In the genomic region with DNA sequence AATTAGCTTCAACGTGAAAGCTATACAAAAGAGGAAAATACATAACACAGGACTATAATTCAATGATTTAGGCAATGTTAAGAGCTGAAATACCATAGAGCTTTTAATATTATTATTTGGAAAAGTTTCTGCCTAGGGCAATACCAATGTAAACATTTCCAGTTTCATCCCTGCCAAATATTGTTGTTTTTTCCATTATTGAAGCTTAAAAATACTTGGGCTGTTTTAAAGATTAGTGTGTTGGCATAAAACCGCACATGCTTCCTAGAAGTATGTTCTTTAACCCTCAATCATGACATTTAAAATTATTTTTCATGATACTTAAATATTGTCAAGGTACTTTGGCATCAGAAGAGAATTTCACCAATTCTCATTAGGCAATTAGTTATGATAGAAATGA, we compare ENCODE assay signal across 18 cellular contexts. TPM values are rescaled to one million over a fixed set of nuclear protein-coding genes. Genes with fewer than 3 reads are reported as not detected.
DNase-seq lines count a peak whose midpoint lies in the region; ATAC-seq and TF ChIP-seq lines count a peak whose summit lies in the region.
"Had no signal": no experiment of that assay in that cellular context is flagged by ENCODE, and none has a peak within 500 bp of the region (broad histone marks: within the 10 kb centered on the region; RNA-seq: fewer than 3 reads in every experiment).

No MANE protein-coding gene starts in this region.

- DNase-seq in MCF 10A (ENCODE audit: unreplicated experiment) = peak; percentile 26
- no peak for DNase-seq in breast epithelium (ENCODE audit: low spot score in 2 of 2)
- peak; percentile 18 for DNase-seq in brain pericyte (ENCODE audit: low read depth, low spot score)
- peak; percentile 26 for DNase-seq in fibroblast of pulmonary artery (ENCODE audit: low read depth)
- no peak for DNase-seq in aorta
- no peak for DNase-seq in cerebellar nuclear complex (lab: John Stamatoyannopoulos, UW)
- no peak for DNase-seq in NCI-H1930 (lab: John Stamatoyannopoulos, UW)
- DNase-seq: NCI-H1105, NCI-H1694 treated with DMSO at 0.1 percent for 48 hours, NCI-H748 treated with DMSO at 0.1 percent for 48 hours, PC-9 had no signal

- TF ChIP-seq CTCF in MCF 10A (IDR thresholded peaks at IDR 0.05; ENCODE audit: unreplicated experiment) = no peak
- no peak for TF ChIP-seq CTCF in breast epithelium (IDR thresholded peaks at IDR 0.05)
- no peak for TF ChIP-seq CTCF in fibroblast of pulmonary artery (IDR thresholded peaks at IDR 0.05; ENCODE audit: low read length, missing control alignments)

- H3K4me3 ChIP-seq in breast epithelium (no peak overlapping the region), fibroblast of pulmonary artery (replicated peaks; ENCODE audit: low read depth, low read length) (no peak overlapping the region), aorta (ENCODE audit: low read length in 2 of 2) (no peak overlapping the region)
- H3K4me3 ChIP-seq: GM12878, GM23338, K562, PC-9, SK-N-MC had no signal

- no peak for TF ChIP-seq POLR2A in breast epithelium (IDR thresholded peaks at IDR 0.05)

- BruUV-seq in MCF 10A (replicated peaks; lab: Mats Ljungman, UMichigan) = no TSS peak

- H3K27me3 ChIP-seq in breast epithelium (no peaks in the 10 kb centered on the region), aorta (ENCODE audit: control insufficient read depth in 1 of 2, insufficient read depth in 2 of 2, low read length in 1 of 2) (no peaks in the 10 kb centered on the region)

- peaks cover 7% of the 10 kb centered on the region for H3K4me1 Mint-ChIP-seq in MCF 10A (ENCODE audit: insufficient read depth, unreplicated experiment)

- H3K27ac ChIP-seq in breast epithelium (no peak overlapping the region), aorta (ENCODE audit: low read depth in 1 of 2, low read length in 2 of 2) (no peak overlapping the region)
- H3K27ac ChIP-seq: 22Rv1, C4-2B, PC-9, SK-N-MC had no signal

- H3K4me3 Mint-ChIP-seq in MCF 10A (ENCODE audit: unreplicated experiment) = no peak overlapping the region
- H3K4me3 Mint-ChIP-seq: GM23338 had no signal

- no peaks in the 10 kb centered on the region for H3K9me3 Mint-ChIP-seq in MCF 10A (ENCODE audit: unreplicated experiment)
- H3K9me3 Mint-ChIP-seq: GM23338 had no signal

- no peaks in the 10 kb centered on the region for H3K36me3 ChIP-seq in breast epithelium
- no peaks in the 10 kb centered on the region for H3K36me3 ChIP-seq in aorta (ENCODE audit: control insufficient read depth in 1 of 2, insufficient read depth in 2 of 2, low read length in 1 of 2)

- H3K27me3 Mint-ChIP-seq in MCF 10A (ENCODE audit: insufficient read depth, unreplicated experiment) = no peaks in the 10 kb centered on the region

- ATAC-seq in aorta (ENCODE audit: low FRiP score) (peak; percentile 44), GM21717 (IDR thresholded peaks at IDR 0.05; ENCODE audit: unreplicated experiment) (no peak)
- ATAC-seq: GM12878, GM23338, K562 had no signal

- CTCF ChIA-PET in MCF 10A (lab: Yijun Ruan, JAX) = no interaction called here

- H3K36me3 Mint-ChIP-seq in MCF 10A (ENCODE audit: insufficient read depth, unreplicated experiment) = peaks cover 14% of the 10 kb centered on the region

- no peak overlapping the region for H3K27ac Mint-ChIP-seq in MCF 10A (ENCODE audit: low read depth, unreplicated experiment)

- POLR2A ChIA-PET in MCF 10A (lab: Yijun Ruan, JAX) = no interaction called here

- H3K9me3 ChIP-seq in breast epithelium (no peaks in the 10 kb centered on the region), aorta (ENCODE audit: control insufficient read depth, low read length) (no peaks in the 10 kb centered on the region)

- intact Hi-C loops in MCF 10A (cut with micrococcal nuclease) = no loop called here
- intact Hi-C loops in breast epithelium (cut with DNase I; ENCODE audit: low total_unique reads) = no loop called here
- intact Hi-C loops in aorta (cut with DNase I) = loop anchor here in 1 of 2 donors (10.0 kb wide), 1 partner anchor 71 kb away; no protein-coding TSS in a partner anchor

- 2 to 5% methylated on average over 2 of the region's 2 CpGs for WGBS in aorta, 2 donors

- H3K4me1 ChIP-seq in breast epithelium (no peaks in the 10 kb centered on the region), aorta (ENCODE audit: control insufficient read depth in 1 of 2, insufficient read depth in 2 of 2, low read length in 2 of 2) (peaks cover 2 to 8% of the 10 kb centered on the region in 2 donors)

RNA-seq across cellular contexts. Expression of gene PDE1A, which starts 18.7 kb away (rescaled TPM):
- total RNA-seq in MCF 10A (2022) = 0.15 and 0.30 TPM in 2 replicates
- total RNA-seq in breast epithelium = 1 to 10 TPM; 4.3 to 7.9 (median 5.6) TPM
- total RNA-seq in aorta = 10 to 100 TPM; 17.1 to 23.2 TPM
- 10 to 100 TPM; 31.9 to 34.1 TPM for polyA plus RNA-seq in aorta
- total RNA-seq: GM12878 had no signal

Comparison
In these comparisons a context has a peak if more than half of its experiments do, and no peak if none do; other contexts are left out.
1. DNase-seq: peak in MCF 10A (single experiment), brain pericyte (single experiment) and fibroblast of pulmonary artery (single experiment); none in breast epithelium (0 of 2), aorta (0 of 2), cerebellar nuclear complex (0 of 2) and NCI-H1930 (0 of 2).